In genomic region chr9:14301582-14301981, GRCh38 we compare ENCODE assay signal across 19 cellular contexts. TPM values are rescaled to one million over a fixed set of nuclear protein-coding genes. Genes with fewer than 3 reads are reported as not detected.
A peak's percentile ranks its signal among the peaks of the same experiment; 100 is the strongest.
DNase-seq lines count a peak whose midpoint lies in the region; ATAC-seq and TF ChIP-seq lines count a peak whose summit lies in the region.
"Had no signal": no experiment of that assay in that cellular context is flagged by ENCODE, and none has a peak within 500 bp of the region (broad histone marks: within the 10 kb centered on the region; RNA-seq: fewer than 3 reads in every experiment).

No MANE protein-coding gene starts in this region.

- TF ChIP-seq CTCF in fibroblast of villous mesenchyme (IDR thresholded peaks at IDR 0.05; ENCODE audit: insufficient read depth, low read depth, low read length) = no peak
- TF ChIP-seq CTCF in mesothelial cell of epicardium (IDR thresholded peaks at IDR 0.05; ENCODE audit: unreplicated experiment) = no peak
- TF ChIP-seq CTCF in tibial artery (IDR thresholded peaks at IDR 0.05) = no peak
- no peak for TF ChIP-seq CTCF in A673 (conservative IDR thresholded peaks at IDR 0.05; ENCODE audit: low read depth, low read length)

- intact Hi-C loops in tibial artery (cut with DNase I; ENCODE audit: low total_unique reads) (no loop called here), A673 (cut with micrococcal nuclease; ENCODE audit: unreplicated experiment) (no loop called here)

- peak overlapping the region; percentile 79 for H3K27ac Mint-ChIP-seq in mesothelial cell of epicardium
- H3K27ac Mint-ChIP-seq in activated T-cell treated with anti-CD3 and anti-CD28 coated beads, Interleukin-2, amount 50 U/mL, for 24 hours = no peak overlapping the region
- H3K27ac Mint-ChIP-seq: activated CD4-positive, alpha-beta T cell treated with anti-CD3 and anti-CD28 coated beads, Interleukin-2, amount 10 ng/mL, durations not matched to agents 24 days and 14 days; activated naive CD4-positive, alpha-beta T cell treated with anti-CD3 and anti-CD28 coated beads, Interleukin-2, amount 50 U/mL, for 24 hours; H9 had no signal

- peak overlapping the region; percentile 13 for H3K4me3 Mint-ChIP-seq in mesothelial cell of epicardium
- no peak overlapping the region for H3K4me3 Mint-ChIP-seq in activated T-cell treated with anti-CD3 and anti-CD28 coated beads, Interleukin-2, amount 50 U/mL, for 24 hours
- H3K4me3 Mint-ChIP-seq in activated T-cell treated with anti-CD3 and anti-CD28 coated beads, Interleukin-2, amount 50 U/mL, for 4 hours = no peak overlapping the region
- H3K4me3 Mint-ChIP-seq: activated CD4-positive, alpha-beta T cell treated with anti-CD3 and anti-CD28 coated beads, Interleukin-2, amount 10 ng/mL, durations not matched to agents 24 days and 14 days; activated naive CD4-positive, alpha-beta T cell treated with anti-CD3 and anti-CD28 coated beads, Interleukin-2, amount 50 U/mL, for 24 hours; H9 had no signal

- peak overlapping the region; percentile 30 to 55 for H3K27ac ChIP-seq in tibial artery
- no peak overlapping the region for H3K27ac ChIP-seq in A673 (ENCODE audit: low read depth, low read length, poor library complexity, severe bottlenecking)
- H3K27ac ChIP-seq: BLaER1 had no signal

- H3K4me3 ChIP-seq in fibroblast of villous mesenchyme (ENCODE audit: low read depth, low read length) (no peak overlapping the region), tibial artery (no peak overlapping the region), A673 (ENCODE audit: low read depth, low read length, poor library complexity, severe bottlenecking) (no peak overlapping the region)
- H3K4me3 ChIP-seq: BLaER1, skin epidermis had no signal

- H3K27me3 Mint-ChIP-seq in mesothelial cell of epicardium (ENCODE audit: low read depth) = no peaks in the 10 kb centered on the region
- peaks cover 63% of the 10 kb centered on the region for H3K27me3 Mint-ChIP-seq in activated T-cell treated with anti-CD3 and anti-CD28 coated beads, Interleukin-2, amount 50 U/mL, for 24 hours
- H3K27me3 Mint-ChIP-seq in activated T-cell treated with anti-CD3 and anti-CD28 coated beads, Interleukin-2, amount 50 U/mL, for 4 hours (ENCODE audit: low read depth) = peaks cover 23% of the 10 kb centered on the region

- peak; percentile 37 for DNase-seq in fibroblast of villous mesenchyme (ENCODE audit: low read depth)
- no peak for DNase-seq in mesothelial cell of epicardium (ENCODE audit: low spot score in 2 of 2, unreplicated experiment in 2 of 2)
- no peak for DNase-seq in tibial artery
- DNase-seq in activated T-cell treated with anti-CD3 and anti-CD28 coated beads, Interleukin-2, amount 50 U/mL, for 24 hours = no peak
- DNase-seq in A673 (ENCODE audit: low spot score) = no peak
- no peak for DNase-seq in activated T-cell treated with anti-CD3 and anti-CD28 coated beads, Interleukin-2, amount 50 U/mL, for 4 hours
- DNase-seq: activated CD4-positive, alpha-beta T cell treated with anti-CD3 and anti-CD28 coated beads, Interleukin-2, amount 10 ng/mL, durations not matched to agents 24 days and 14 days; activated T-cell treated with anti-CD3 and anti-CD28 coated beads for 4 hours; effector memory CD4-positive, alpha-beta T cell; H9; NCI-H146; nucleus accumbens; SIG-M5; T-helper 9 cell had no signal

- ATAC-seq in SK-N-SH treated with all-trans-retinoic acid at 6 μM for 48 hours (no peak; the same call in 2 of the 3 replicates), HG03039 (IDR thresholded peaks at IDR 0.05; ENCODE audit: unreplicated experiment) (no peak)
- ATAC-seq in activated T-cell treated with anti-CD3 and anti-CD28 coated beads, Interleukin-2, amount 50 U/mL, for 4 hours = no peak

- H3K27me3 ChIP-seq in tibial artery (no peaks in the 10 kb centered on the region), A673 (replicated peaks; ENCODE audit: insufficient read depth, low read depth, low read length, poor library complexity) (no peaks in the 10 kb centered on the region)
- H3K27me3 ChIP-seq: BLaER1 had no signal

- H3K4me1 Mint-ChIP-seq in mesothelial cell of epicardium = peaks cover 82% of the 10 kb centered on the region
- H3K4me1 Mint-ChIP-seq in activated T-cell treated with anti-CD3 and anti-CD28 coated beads, Interleukin-2, amount 50 U/mL, for 24 hours (ENCODE audit: low read depth) = no peaks in the 10 kb centered on the region
- H3K4me1 Mint-ChIP-seq in activated T-cell treated with anti-CD3 and anti-CD28 coated beads, Interleukin-2, amount 50 U/mL, for 4 hours (ENCODE audit: low read depth) = no peaks in the 10 kb centered on the region
- H3K4me1 Mint-ChIP-seq: activated CD4-positive, alpha-beta T cell treated with anti-CD3 and anti-CD28 coated beads, Interleukin-2, amount 10 ng/mL, durations not matched to agents 24 days and 14 days; activated naive CD4-positive, alpha-beta T cell treated with anti-CD3 and anti-CD28 coated beads, Interleukin-2, amount 50 U/mL, for 24 hours had no signal

- CTCF ChIA-PET in A673 (lab: Charles Lee) = no interaction called here

- H3K36me3 Mint-ChIP-seq in mesothelial cell of epicardium = peaks cover 25% of the 10 kb centered on the region
- H3K36me3 Mint-ChIP-seq in activated T-cell treated with anti-CD3 and anti-CD28 coated beads, Interleukin-2, amount 50 U/mL, for 24 hours (ENCODE audit: low read depth) = no peaks in the 10 kb centered on the region
- no peaks in the 10 kb centered on the region for H3K36me3 Mint-ChIP-seq in activated T-cell treated with anti-CD3 and anti-CD28 coated beads, Interleukin-2, amount 50 U/mL, for 4 hours (ENCODE audit: insufficient read depth)
- H3K36me3 Mint-ChIP-seq: activated naive CD4-positive, alpha-beta T cell treated with anti-CD3 and anti-CD28 coated beads, Interleukin-2, amount 50 U/mL, for 24 hours had no signal

- H3K9me3 Mint-ChIP-seq in mesothelial cell of epicardium = no peaks in the 10 kb centered on the region
- H3K9me3 Mint-ChIP-seq in activated T-cell treated with anti-CD3 and anti-CD28 coated beads, Interleukin-2, amount 50 U/mL, for 24 hours = no peaks in the 10 kb centered on the region
- H3K9me3 Mint-ChIP-seq in activated T-cell treated with anti-CD3 and anti-CD28 coated beads, Interleukin-2, amount 50 U/mL, for 4 hours = no peaks in the 10 kb centered on the region
- H3K9me3 Mint-ChIP-seq: activated CD4-positive, alpha-beta T cell treated with anti-CD3 and anti-CD28 coated beads, Interleukin-2, amount 10 ng/mL, durations not matched to agents 24 days and 14 days; activated naive CD4-positive, alpha-beta T cell treated with anti-CD3 and anti-CD28 coated beads, Interleukin-2, amount 50 U/mL, for 24 hours; H9 had no signal

- BruUV-seq in A673 (replicated peaks; lab: Mats Ljungman, UMichigan) = no TSS peak

- peaks cover 0 to 89% (median 44%) of the 10 kb centered on the region in 4 donors for H3K4me1 ChIP-seq in tibial artery
- peaks cover 14% of the 10 kb centered on the region for H3K4me1 ChIP-seq in A673 (ENCODE audit: insufficient read depth, low read length, poor library complexity, severe bottlenecking)
- H3K4me1 ChIP-seq: BLaER1 had no signal

- H3K9me3 ChIP-seq in tibial artery (no peaks in the 10 kb centered on the region), A673 (ENCODE audit: low read depth, low read length, poor library complexity, severe bottlenecking) (no peaks in the 10 kb centered on the region)
- H3K9me3 ChIP-seq: BLaER1 had no signal

- POLR2A ChIA-PET in A673 (lab: Charles Lee; ENCODE audit: low non-redundant PET) = no interaction called here

- H3K36me3 ChIP-seq in tibial artery (peaks cover 0 to 2% (median under 1%) of the 10 kb centered on the region in 3 donors), A673 (ENCODE audit: insufficient read depth, low read length, poor library complexity, severe bottlenecking) (peaks cover 10% of the 10 kb centered on the region)
- H3K36me3 ChIP-seq: BLaER1 had no signal

TF ChIP-seq in SK-N-SH treated with all-trans-retinoic acid at 6 μM for 48 hours, 23 proteins besides CTCF, POLR2A, EP300 and RAD21:
- TF ChIP-seq, protein P1, sequence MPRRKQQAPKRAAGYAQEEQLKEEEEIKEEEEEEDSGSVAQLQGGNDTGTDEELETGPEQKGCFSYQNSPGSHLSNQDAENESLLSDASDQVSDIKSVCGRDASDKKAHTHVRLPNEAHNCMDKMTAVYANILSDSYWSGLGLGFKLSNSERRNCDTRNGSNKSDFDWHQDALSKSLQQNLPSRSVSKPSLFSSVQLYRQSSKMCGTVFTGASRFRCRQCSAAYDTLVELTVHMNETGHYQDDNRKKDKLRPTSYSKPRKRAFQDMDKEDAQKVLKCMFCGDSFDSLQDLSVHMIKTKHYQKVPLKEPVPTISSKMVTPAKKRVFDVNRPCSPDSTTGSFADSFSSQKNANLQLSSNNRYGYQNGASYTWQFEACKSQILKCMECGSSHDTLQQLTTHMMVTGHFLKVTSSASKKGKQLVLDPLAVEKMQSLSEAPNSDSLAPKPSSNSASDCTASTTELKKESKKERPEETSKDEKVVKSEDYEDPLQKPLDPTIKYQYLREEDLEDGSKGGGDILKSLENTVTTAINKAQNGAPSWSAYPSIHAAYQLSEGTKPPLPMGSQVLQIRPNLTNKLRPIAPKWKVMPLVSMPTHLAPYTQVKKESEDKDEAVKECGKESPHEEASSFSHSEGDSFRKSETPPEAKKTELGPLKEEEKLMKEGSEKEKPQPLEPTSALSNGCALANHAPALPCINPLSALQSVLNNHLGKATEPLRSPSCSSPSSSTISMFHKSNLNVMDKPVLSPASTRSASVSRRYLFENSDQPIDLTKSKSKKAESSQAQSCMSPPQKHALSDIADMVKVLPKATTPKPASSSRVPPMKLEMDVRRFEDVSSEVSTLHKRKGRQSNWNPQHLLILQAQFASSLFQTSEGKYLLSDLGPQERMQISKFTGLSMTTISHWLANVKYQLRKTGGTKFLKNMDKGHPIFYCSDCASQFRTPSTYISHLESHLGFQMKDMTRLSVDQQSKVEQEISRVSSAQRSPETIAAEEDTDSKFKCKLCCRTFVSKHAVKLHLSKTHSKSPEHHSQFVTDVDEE (CRISPR knock-in tag; IDR thresholded peaks at IDR 0.05) = peak; percentile 60; the same call in 1 of the 2 replicates
- TF ChIP-seq, protein P2, sequence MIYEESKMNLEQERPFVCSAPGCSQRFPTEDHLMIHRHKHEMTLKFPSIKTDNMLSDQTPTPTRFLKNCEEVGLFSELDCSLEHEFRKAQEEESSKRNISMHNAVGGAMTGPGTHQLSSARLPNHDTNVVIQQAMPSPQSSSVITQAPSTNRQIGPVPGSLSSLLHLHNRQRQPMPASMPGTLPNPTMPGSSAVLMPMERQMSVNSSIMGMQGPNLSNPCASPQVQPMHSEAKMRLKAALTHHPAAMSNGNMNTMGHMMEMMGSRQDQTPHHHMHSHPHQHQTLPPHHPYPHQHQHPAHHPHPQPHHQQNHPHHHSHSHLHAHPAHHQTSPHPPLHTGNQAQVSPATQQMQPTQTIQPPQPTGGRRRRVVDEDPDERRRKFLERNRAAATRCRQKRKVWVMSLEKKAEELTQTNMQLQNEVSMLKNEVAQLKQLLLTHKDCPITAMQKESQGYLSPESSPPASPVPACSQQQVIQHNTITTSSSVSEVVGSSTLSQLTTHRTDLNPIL (CRISPR knock-in tag; IDR thresholded peaks at IDR 0.05; ENCODE audit: low read depth) = 0 out of 2 replicates have a peak, but pooled peaks have one; percentile 12
- TF ChIP-seq GLIS3 (CRISPR knock-in tag; IDR thresholded peaks at IDR 0.05) = no peak
TF ChIP-seq in SK-N-SH treated with all-trans-retinoic acid at 6 μM for 48 hours: peak in this region for 2.

RNA-seq across cellular contexts. Expression of gene NFIB, which starts 12.4 kb away (rescaled TPM):
- total RNA-seq in fibroblast of villous mesenchyme (5.8 and 12.1 TPM in 2 replicates), mesothelial cell of epicardium (213 to 237 TPM (median 230 TPM) in 3 replicates), A673 (2021) (41.2 and 42.9 TPM in 2 replicates)
- under 1 TPM; 0.20 to 0.42 (median 0.30) TPM for total RNA-seq in activated T-cell treated with anti-CD3 and anti-CD28 coated beads, Interleukin-2, amount 50 U/mL, for 4 hours
- total RNA-seq: activated CD4-positive, alpha-beta T cell treated with anti-CD3 and anti-CD28 coated beads, Interleukin-2, amount 10 ng/mL, durations not matched to agents 24 days and 14 days had no signal
